ENCODE assay signal across 1 cellular context in the genomic region with DNA sequence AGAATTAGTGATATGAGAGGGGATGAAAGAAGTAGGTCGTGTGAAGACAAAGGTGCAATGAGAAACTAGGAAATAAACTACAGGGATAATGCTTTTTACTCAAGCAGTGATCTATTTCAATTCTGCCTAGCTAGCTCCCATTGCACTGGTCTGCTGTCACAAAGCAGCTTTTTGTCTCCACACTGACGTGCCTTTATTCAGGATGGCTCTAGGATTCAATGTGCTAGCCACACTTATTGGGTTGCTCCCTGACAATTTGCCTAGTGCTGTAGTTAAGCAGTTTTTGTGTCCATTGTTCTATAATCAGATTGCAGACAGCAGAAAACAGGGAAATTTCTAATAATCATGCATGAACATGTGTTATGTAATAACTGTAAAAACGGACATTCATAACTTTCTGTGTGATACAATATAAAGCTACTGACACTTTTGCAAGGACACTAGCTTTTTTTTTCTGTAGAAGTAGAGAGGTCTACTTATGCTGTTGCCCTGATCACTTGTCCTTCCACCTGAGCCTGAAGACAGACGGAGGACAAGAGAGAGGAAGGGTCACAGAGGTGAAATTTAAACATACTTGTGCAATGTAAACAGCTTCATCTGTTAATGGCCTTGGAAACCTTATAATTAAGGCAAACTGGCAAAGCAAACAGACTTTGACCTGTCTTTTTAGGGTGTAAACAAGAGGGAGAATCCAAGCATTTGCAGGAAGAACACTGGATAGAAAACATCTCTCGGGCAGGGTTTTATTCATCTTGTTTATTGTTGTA.
TF ChIP-seq lines count a peak whose summit lies in the region.

No MANE protein-coding gene starts in this region.

TF ChIP-seq in HepG2, 621 proteins besides CTCF, POLR2A, EP300 and RAD21 (continued from another document and continues in another):
- TF ChIP-seq SNAPC4 (CRISPR knock-in tag; IDR thresholded peaks at IDR 0.05) (no peak), ZNF3 (CRISPR knock-in tag; IDR thresholded peaks at IDR 0.05) (no peak), ZNF615 (CRISPR knock-in tag; IDR thresholded peaks at IDR 0.05; ENCODE audit: borderline replicate concordance) (no peak), SMARCC2 (IDR thresholded peaks at IDR 0.05) (no peak), HNF4G (IDR thresholded peaks at IDR 0.05; ENCODE audit: borderline replicate concordance, low read depth, low read length) (no peak), HNF4G (CRISPR knock-in tag; IDR thresholded peaks at IDR 0.05; ENCODE audit: borderline replicate concordance, low read depth) (no peak), ZNF678 (CRISPR knock-in tag; IDR thresholded peaks at IDR 0.05) (no peak), SP2 (CRISPR knock-in tag; IDR thresholded peaks at IDR 0.05) (no peak), RFXANK (CRISPR knock-in tag; IDR thresholded peaks at IDR 0.05) (no peak), DR1 (CRISPR knock-in tag; IDR thresholded peaks at IDR 0.05) (no peak), SP4 (CRISPR knock-in tag; IDR thresholded peaks at IDR 0.05) (no peak), POLR2AphosphoS5 (IDR thresholded peaks at IDR 0.05; ENCODE audit: low read depth, low read length) (no peak), MEIS2 (CRISPR knock-in tag; IDR thresholded peaks at IDR 0.05) (no peak), SIN3A (IDR thresholded peaks at IDR 0.05; ENCODE audit: borderline replicate concordance, low read depth, low read length) (no peak), ATF3 (CRISPR knock-in tag; IDR thresholded peaks at IDR 0.05) (no peak), GATAD1 (CRISPR knock-in tag; IDR thresholded peaks at IDR 0.05) (no peak), ZNF256 (CRISPR knock-in tag; conservative IDR thresholded peaks at IDR 0.05) (no peak), E2F2 (CRISPR knock-in tag; IDR thresholded peaks at IDR 0.05; ENCODE audit: borderline replicate concordance) (no peak), ZNF746 (CRISPR knock-in tag; IDR thresholded peaks at IDR 0.05) (no peak), TP53 (CRISPR knock-in tag; conservative IDR thresholded peaks at IDR 0.05) (no peak), ZNF205 (CRISPR knock-in tag; IDR thresholded peaks at IDR 0.05) (no peak), SALL1 (CRISPR knock-in tag; IDR thresholded peaks at IDR 0.05) (peak; percentile 55; the same call in 1 of the 2 replicates), ZNF101 (CRISPR knock-in tag; IDR thresholded peaks at IDR 0.05; ENCODE audit: borderline replicate concordance, low read depth) (no peak), ZNF570 (CRISPR knock-in tag; IDR thresholded peaks at IDR 0.05; ENCODE audit: borderline replicate concordance) (no peak), CREBL2 (CRISPR knock-in tag; IDR thresholded peaks at IDR 0.05; ENCODE audit: borderline replicate concordance) (no peak), ZNF138 (CRISPR knock-in tag; IDR thresholded peaks at IDR 0.05; ENCODE audit: low read depth) (no peak), SNRNP70 (IDR thresholded peaks at IDR 0.05; ENCODE audit: low read depth, low read length) (no peak), NONO (IDR thresholded peaks at IDR 0.05) (no peak), NONO (CRISPR knock-in tag; conservative IDR thresholded peaks at IDR 0.05) (no peak), GFI1 (CRISPR knock-in tag; IDR thresholded peaks at IDR 0.05; ENCODE audit: borderline replicate concordance) (no peak), THAP11 (CRISPR knock-in tag; IDR thresholded peaks at IDR 0.05) (no peak), SYNCRIP (IDR thresholded peaks at IDR 0.05; ENCODE audit: insufficient read depth, low read depth, low read length) (no peak), FOXK1 (CRISPR knock-in tag; IDR thresholded peaks at IDR 0.05; ENCODE audit: borderline replicate concordance, low read depth) (peak; percentile 82; the same call in 1 of the 2 replicates), ZBTB10 (CRISPR knock-in tag; IDR thresholded peaks at IDR 0.05; ENCODE audit: borderline replicate concordance) (no peak), ZNF282 (IDR thresholded peaks at IDR 0.05; ENCODE audit: partially characterized antibody) (no peak), PHB2 (IDR thresholded peaks at IDR 0.05; ENCODE audit: partially characterized antibody) (no peak), ZNF296 (CRISPR knock-in tag; conservative IDR thresholded peaks at IDR 0.05) (no peak), SNAPC2 (CRISPR knock-in tag; IDR thresholded peaks at IDR 0.05) (no peak), CHD2 (IDR thresholded peaks at IDR 0.05; ENCODE audit: low read depth, low read length) (no peak), ELF3 (CRISPR knock-in tag; IDR thresholded peaks at IDR 0.05) (0 out of 2 replicates have a peak, but pooled peaks have one; percentile 27)
- TF ChIP-seq, protein P1, sequence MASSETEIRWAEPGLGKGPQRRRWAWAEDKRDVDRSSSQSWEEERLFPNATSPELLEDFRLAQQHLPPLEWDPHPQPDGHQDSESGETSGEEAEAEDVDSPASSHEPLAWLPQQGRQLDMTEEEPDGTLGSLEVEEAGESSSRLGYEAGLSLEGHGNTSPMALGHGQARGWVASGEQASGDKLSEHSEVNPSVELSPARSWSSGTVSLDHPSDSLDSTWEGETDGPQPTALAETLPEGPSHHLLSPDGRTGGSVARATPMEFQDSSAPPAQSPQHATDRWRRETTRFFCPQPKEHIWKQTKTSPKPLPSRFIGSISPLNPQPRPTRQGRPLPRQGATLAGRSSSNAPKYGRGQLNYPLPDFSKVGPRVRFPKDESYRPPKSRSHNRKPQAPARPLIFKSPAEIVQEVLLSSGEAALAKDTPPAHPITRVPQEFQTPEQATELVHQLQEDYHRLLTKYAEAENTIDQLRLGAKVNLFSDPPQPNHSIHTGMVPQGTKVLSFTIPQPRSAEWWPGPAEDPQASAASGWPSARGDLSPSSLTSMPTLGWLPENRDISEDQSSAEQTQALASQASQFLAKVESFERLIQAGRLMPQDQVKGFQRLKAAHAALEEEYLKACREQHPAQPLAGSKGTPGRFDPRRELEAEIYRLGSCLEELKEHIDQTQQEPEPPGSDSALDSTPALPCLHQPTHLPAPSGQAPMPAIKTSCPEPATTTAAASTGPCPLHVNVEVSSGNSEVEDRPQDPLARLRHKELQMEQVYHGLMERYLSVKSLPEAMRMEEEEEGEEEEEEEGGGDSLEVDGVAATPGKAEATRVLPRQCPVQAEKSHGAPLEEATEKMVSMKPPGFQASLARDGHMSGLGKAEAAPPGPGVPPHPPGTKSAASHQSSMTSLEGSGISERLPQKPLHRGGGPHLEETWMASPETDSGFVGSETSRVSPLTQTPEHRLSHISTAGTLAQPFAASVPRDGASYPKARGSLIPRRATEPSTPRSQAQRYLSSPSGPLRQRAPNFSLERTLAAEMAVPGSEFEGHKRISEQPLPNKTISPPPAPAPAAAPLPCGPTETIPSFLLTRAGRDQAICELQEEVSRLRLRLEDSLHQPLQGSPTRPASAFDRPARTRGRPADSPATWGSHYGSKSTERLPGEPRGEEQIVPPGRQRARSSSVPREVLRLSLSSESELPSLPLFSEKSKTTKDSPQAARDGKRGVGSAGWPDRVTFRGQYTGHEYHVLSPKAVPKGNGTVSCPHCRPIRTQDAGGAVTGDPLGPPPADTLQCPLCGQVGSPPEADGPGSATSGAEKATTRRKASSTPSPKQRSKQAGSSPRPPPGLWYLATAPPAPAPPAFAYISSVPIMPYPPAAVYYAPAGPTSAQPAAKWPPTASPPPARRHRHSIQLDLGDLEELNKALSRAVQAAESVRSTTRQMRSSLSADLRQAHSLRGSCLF (CRISPR knock-in tag; IDR thresholded peaks at IDR 0.05; ENCODE audit: borderline replicate concordance): no peak
- TF ChIP-seq, protein P2, sequence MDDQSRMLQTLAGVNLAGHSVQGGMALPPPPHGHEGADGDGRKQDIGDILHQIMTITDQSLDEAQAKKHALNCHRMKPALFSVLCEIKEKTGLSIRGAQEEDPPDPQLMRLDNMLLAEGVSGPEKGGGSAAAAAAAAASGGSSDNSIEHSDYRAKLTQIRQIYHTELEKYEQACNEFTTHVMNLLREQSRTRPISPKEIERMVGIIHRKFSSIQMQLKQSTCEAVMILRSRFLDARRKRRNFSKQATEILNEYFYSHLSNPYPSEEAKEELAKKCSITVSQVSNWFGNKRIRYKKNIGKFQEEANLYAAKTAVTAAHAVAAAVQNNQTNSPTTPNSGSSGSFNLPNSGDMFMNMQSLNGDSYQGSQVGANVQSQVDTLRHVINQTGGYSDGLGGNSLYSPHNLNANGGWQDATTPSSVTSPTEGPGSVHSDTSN (CRISPR knock-in tag; IDR thresholded peaks at IDR 0.05; ENCODE audit: borderline replicate concordance): no peak
- TF ChIP-seq, protein P3, sequence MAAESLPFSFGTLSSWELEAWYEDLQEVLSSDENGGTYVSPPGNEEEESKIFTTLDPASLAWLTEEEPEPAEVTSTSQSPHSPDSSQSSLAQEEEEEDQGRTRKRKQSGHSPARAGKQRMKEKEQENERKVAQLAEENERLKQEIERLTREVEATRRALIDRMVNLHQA (CRISPR knock-in tag; IDR thresholded peaks at IDR 0.05): no peak
- TF ChIP-seq, protein P4, sequence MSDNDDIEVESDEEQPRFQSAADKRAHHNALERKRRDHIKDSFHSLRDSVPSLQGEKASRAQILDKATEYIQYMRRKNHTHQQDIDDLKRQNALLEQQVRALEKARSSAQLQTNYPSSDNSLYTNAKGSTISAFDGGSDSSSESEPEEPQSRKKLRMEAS (IDR thresholded peaks at IDR 0.05): no peak
- TF ChIP-seq, protein P5, sequence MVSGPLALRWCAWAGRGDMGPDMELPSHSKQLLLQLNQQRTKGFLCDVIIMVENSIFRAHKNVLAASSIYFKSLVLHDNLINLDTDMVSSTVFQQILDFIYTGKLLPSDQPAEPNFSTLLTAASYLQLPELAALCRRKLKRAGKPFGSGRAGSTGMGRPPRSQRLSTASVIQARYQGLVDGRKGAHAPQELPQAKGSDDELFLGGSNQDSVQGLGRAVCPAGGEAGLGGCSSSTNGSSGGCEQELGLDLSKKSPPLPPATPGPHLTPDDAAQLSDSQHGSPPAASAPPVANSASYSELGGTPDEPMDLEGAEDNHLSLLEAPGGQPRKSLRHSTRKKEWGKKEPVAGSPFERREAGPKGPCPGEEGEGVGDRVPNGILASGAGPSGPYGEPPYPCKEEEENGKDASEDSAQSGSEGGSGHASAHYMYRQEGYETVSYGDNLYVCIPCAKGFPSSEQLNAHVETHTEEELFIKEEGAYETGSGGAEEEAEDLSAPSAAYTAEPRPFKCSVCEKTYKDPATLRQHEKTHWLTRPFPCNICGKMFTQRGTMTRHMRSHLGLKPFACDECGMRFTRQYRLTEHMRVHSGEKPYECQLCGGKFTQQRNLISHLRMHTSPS (CRISPR knock-in tag; IDR thresholded peaks at IDR 0.05; ENCODE audit: low read depth): 0 out of 2 replicates have a peak, but pooled peaks have one; percentile 40
